ENCODE assay signal across 17 cellular contexts in the genomic region with DNA sequence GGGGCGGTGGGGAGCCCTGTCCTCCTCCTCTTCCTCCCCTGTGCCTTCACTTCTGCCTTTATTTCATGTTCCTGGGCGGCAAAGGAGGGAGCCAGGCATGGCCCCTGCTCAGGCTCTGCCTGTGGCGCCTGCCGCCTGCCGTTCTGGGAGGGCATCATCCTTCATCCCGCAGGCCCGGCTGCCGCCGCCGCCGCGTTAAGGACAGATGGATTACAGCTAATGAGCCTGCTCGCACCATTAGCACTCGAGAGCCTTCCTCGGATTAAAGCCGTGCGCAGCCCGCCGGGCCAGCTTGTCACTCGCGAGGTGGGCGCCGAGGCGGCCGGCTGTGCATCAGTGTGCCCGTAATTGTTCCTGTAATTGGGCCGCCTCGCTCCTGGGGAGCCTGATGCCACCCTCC.
A peak's percentile ranks its signal among the peaks of the same experiment; 100 is the strongest.
DNase-seq lines count a peak whose midpoint lies in the region; ATAC-seq and TF ChIP-seq lines count a peak whose summit lies in the region.
"Had no signal": no experiment of that assay in that cellular context is flagged by ENCODE, and none has a peak within 500 bp of the region (broad histone marks: within the 10 kb centered on the region; RNA-seq: fewer than 3 reads in every experiment).

No MANE protein-coding gene starts in this region.

- H3K4me1 ChIP-seq in upper lobe of right lung = no peaks in the 10 kb centered on the region
- H3K4me1 ChIP-seq: foreskin keratinocyte, prostate gland, suprapubic skin had no signal

- H3K27me3 ChIP-seq in neural cell (ENCODE audit: insufficient read depth, low read depth, low read length) (no peaks in the 10 kb centered on the region), upper lobe of right lung (no peaks in the 10 kb centered on the region), brain microvascular endothelial cell (replicated peaks) (no peaks in the 10 kb centered on the region)
- H3K27me3 ChIP-seq: suprapubic skin had no signal

- no peaks in the 10 kb centered on the region for H3K9me3 ChIP-seq in neural cell (ENCODE audit: low read length)
- no peaks in the 10 kb centered on the region for H3K9me3 ChIP-seq in upper lobe of right lung
- H3K9me3 ChIP-seq: prostate gland, suprapubic skin had no signal

- H3F3A ChIP-seq in neural cell (ENCODE audit: insufficient read depth, low read length, poor library complexity, severe bottlenecking) = no peaks in the 10 kb centered on the region

- H3K4me2 ChIP-seq in neural cell (ENCODE audit: low read length) = no peak overlapping the region

- no peaks in the 10 kb centered on the region for H3K36me3 ChIP-seq in neural cell (ENCODE audit: insufficient read depth, low read length)
- no peaks in the 10 kb centered on the region for H3K36me3 ChIP-seq in upper lobe of right lung
- H3K36me3 ChIP-seq in brain microvascular endothelial cell (replicated peaks) = no peaks in the 10 kb centered on the region
- H3K36me3 ChIP-seq: prostate gland had no signal

- no peaks in the 10 kb centered on the region for H3K79me2 ChIP-seq in neural cell (replicated peaks; ENCODE audit: insufficient read depth, low read length)

- in situ Hi-C loops in brain microvascular endothelial cell (cut with HindIII; ENCODE audit: low pct_ligation_motif_present, low sequenced_read_pairs) = no loop called here

- TF ChIP-seq RAD21 in neural cell (conservative IDR thresholded peaks at IDR 0.05) = no peak

- H4K20me1 ChIP-seq in neural cell (ENCODE audit: insufficient read depth) = no peaks in the 10 kb centered on the region

- no peak for ATAC-seq in upper lobe of right lung
- ATAC-seq: foreskin keratinocyte, natural killer cell had no signal

- H3K9me2 ChIP-seq in neural cell (ENCODE audit: insufficient read depth, low read length) = no peaks in the 10 kb centered on the region

- intact Hi-C loops in upper lobe of right lung (cut with DNase I) = no loop called here

- H2AFZ ChIP-seq in neural cell (ENCODE audit: low read depth, low read length) = no peak overlapping the region

- TF ChIP-seq CTCF in neural cell (IDR thresholded peaks at IDR 0.05; ENCODE audit: poor library complexity, severe bottlenecking) (no peak), upper lobe of right lung (IDR thresholded peaks at IDR 0.05) (no peak), brain microvascular endothelial cell (IDR thresholded peaks at IDR 0.05; ENCODE audit: low read depth, low read length, missing control alignments) (no peak)

- no peak for TF ChIP-seq EP300 in neural cell (conservative IDR thresholded peaks at IDR 0.05; ENCODE audit: poor library complexity, severe bottlenecking)

- DNase-seq in DMS153 (lab: John Stamatoyannopoulos, UW) (peak; percentile 56), NCI-H1436 treated with DMSO at 0.1 percent for 48 hours (lab: John Stamatoyannopoulos, UW) (peak; percentile 65), NCI-H69 (lab: John Stamatoyannopoulos, UW) (peak; percentile 61), upper lobe of right lung (no peak), SIG-M5 treated with dmso at 0.1 percent for 504 hours (lab: John Stamatoyannopoulos, UW; ENCODE audit: unreplicated experiment) (no peak), UCSD-AML1 (lab: John Stamatoyannopoulos, UW; ENCODE audit: unreplicated experiment) (no peak), brain microvascular endothelial cell (no peak)
- DNase-seq: activated B cell treated with CpG ODN at 0.5 μM for 24 hours; activated CD8-positive, alpha-beta memory T cell treated with anti-CD3 and anti-CD28 coated beads for 24 hours; activated naive CD8-positive, alpha-beta T cell treated with anti-CD3 and anti-CD28 coated beads for 36 hours; Calu3; foreskin keratinocyte; natural killer cell; NCI-H2029 had no signal

- H3K4me3 ChIP-seq in neural cell (ENCODE audit: low read length) (no peak overlapping the region), upper lobe of right lung (no peak overlapping the region), brain microvascular endothelial cell (ENCODE audit: low read depth, low read length) (no peak overlapping the region)
- H3K4me3 ChIP-seq: prostate gland, suprapubic skin had no signal

- H3K27ac ChIP-seq in neural cell (ENCODE audit: low read length) (peak overlapping the region; percentile 3), upper lobe of right lung (no peak overlapping the region), brain microvascular endothelial cell (no peak overlapping the region)
- H3K27ac ChIP-seq: foreskin keratinocyte, prostate gland, suprapubic skin had no signal

- H3K9ac ChIP-seq in neural cell (ENCODE audit: low read length) = no peak overlapping the region

TF ChIP-seq in neural cell, 6 proteins besides CTCF, POLR2A, EP300 and RAD21:
- TF ChIP-seq POLR2AphosphoS5 (IDR thresholded peaks at IDR 0.05) (no peak), EZH2 (IDR thresholded peaks at IDR 0.05; ENCODE audit: borderline replicate concordance, insufficient read depth, low read length, poor library complexity, severe bottlenecking) (no peak), MXI1 (conservative IDR thresholded peaks at IDR 0.05; ENCODE audit: poor library complexity, severe bottlenecking) (no peak), TAF1 (IDR thresholded peaks at IDR 0.05; ENCODE audit: low read depth) (no peak), SMC3 (conservative IDR thresholded peaks at IDR 0.05; ENCODE audit: poor library complexity) (no peak)
- TF ChIP-seq, protein P1, sequence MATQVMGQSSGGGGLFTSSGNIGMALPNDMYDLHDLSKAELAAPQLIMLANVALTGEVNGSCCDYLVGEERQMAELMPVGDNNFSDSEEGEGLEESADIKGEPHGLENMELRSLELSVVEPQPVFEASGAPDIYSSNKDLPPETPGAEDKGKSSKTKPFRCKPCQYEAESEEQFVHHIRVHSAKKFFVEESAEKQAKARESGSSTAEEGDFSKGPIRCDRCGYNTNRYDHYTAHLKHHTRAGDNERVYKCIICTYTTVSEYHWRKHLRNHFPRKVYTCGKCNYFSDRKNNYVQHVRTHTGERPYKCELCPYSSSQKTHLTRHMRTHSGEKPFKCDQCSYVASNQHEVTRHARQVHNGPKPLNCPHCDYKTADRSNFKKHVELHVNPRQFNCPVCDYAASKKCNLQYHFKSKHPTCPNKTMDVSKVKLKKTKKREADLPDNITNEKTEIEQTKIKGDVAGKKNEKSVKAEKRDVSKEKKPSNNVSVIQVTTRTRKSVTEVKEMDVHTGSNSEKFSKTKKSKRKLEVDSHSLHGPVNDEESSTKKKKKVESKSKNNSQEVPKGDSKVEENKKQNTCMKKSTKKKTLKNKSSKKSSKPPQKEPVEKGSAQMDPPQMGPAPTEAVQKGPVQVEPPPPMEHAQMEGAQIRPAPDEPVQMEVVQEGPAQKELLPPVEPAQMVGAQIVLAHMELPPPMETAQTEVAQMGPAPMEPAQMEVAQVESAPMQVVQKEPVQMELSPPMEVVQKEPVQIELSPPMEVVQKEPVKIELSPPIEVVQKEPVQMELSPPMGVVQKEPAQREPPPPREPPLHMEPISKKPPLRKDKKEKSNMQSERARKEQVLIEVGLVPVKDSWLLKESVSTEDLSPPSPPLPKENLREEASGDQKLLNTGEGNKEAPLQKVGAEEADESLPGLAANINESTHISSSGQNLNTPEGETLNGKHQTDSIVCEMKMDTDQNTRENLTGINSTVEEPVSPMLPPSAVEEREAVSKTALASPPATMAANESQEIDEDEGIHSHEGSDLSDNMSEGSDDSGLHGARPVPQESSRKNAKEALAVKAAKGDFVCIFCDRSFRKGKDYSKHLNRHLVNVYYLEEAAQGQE (IDR thresholded peaks at IDR 0.05; ENCODE audit: borderline replicate concordance) = no peak

Comparison
In these comparisons a context has a peak if more than half of its experiments do, and no peak if none do; other contexts are left out.
1. DNase-seq: peak in DMS153 (single experiment), NCI-H1436 treated with DMSO at 0.1 percent for 48 hours (single experiment) and NCI-H69 (single experiment); none in upper lobe of right lung (single experiment), SIG-M5 treated with dmso at 0.1 percent for 504 hours (single experiment), UCSD-AML1 (single experiment) and brain microvascular endothelial cell (single experiment).